22 cellular contexts compared by ENCODE assay signal in the genomic region with DNA sequence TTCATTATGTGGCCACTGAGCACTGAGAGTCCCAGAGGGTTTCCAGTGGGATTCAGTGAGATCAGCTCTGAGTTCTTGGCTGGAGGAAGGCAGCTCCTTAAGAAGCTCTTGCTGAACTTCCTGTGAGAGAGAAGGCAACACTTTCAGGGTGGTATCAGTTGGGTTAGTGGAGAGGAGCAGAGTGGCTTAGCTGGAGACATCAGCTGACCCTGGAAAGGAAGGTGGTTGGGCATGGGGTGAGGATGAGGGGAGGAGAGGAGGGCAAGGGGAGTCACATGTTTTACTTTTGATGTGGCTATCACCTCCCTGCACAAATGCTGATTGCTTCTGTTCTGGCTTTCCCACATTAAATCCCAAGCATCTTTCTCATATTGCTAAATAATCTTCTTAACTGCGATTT.
DNase-seq lines count a peak whose midpoint lies in the region; ATAC-seq and TF ChIP-seq lines count a peak whose summit lies in the region.
"Had no signal": no experiment of that assay in that cellular context is flagged by ENCODE, and none has a peak within 500 bp of the region (broad histone marks: within the 10 kb centered on the region; RNA-seq: fewer than 3 reads in every experiment).

No MANE protein-coding gene starts in this region.

- intact Hi-C loops in natural killer cell (cut with micrococcal nuclease) = no loop called here
- intact Hi-C loops in activated CD8-positive, alpha-beta T cell treated with anti-CD3 and anti-CD28 coated beads for 36 hours (cut with micrococcal nuclease) = no loop called here

- CTCF ChIA-PET in activated CD8-positive, alpha-beta T cell treated with anti-CD3 and anti-CD28 coated beads for 36 hours (lab: Charles Lee) = interaction anchor here (0.8 to 1.6 kb wide), 4 partner anchors 15 to 34 kb away, joined by 3 to 4 read pairs (median 4); no protein-coding TSS in a partner anchor

- POLR2A ChIA-PET in activated CD8-positive, alpha-beta T cell treated with anti-CD3 and anti-CD28 coated beads for 36 hours (lab: Charles Lee) = no interaction called here

- ATAC-seq in natural killer cell = peak in 2 of 3 donors; percentile 44 to 75
- no peak for ATAC-seq in natural killer cell treated with Interleukin-12 subunit alpha and Interleukin-12 subunit beta and Interleukin-15 and Interleukin-18, amount 100 ng/mL, for 72 hours
- ATAC-seq in activated CD8-positive, alpha-beta T cell treated with anti-CD3 and anti-CD28 coated beads for 36 hours = peak; percentile 53
- no peak for ATAC-seq in esophagus mucosa
- ATAC-seq: PC-3 had no signal

- H3K4me1 Mint-ChIP-seq in natural killer cell (peaks cover 11 to 25% of the 10 kb centered on the region in 2 donors), progenitor cell of endocrine pancreas (ENCODE audit: low read depth) (peaks cover 2% of the 10 kb centered on the region)
- peaks cover 11 to 24% of the 10 kb centered on the region in 2 donors for H3K4me1 Mint-ChIP-seq in natural killer cell treated with Interleukin-12 subunit alpha and Interleukin-12 subunit beta and Interleukin-15 and Interleukin-18, amount 100 ng/mL, for 72 hours (ENCODE audit: low read depth in 2 of 2)
- H3K4me1 Mint-ChIP-seq in activated CD8-positive, alpha-beta T cell treated with anti-CD3 and anti-CD28 coated beads for 36 hours (ENCODE audit: low read depth) = peaks cover 16% of the 10 kb centered on the region
- H3K4me1 Mint-ChIP-seq: IgD-negative memory B cell had no signal

- TF ChIP-seq CTCF in natural killer cell (IDR thresholded peaks at IDR 0.05) = no peak
- no peak for TF ChIP-seq CTCF in activated CD8-positive, alpha-beta T cell treated with anti-CD3 and anti-CD28 coated beads for 36 hours (IDR thresholded peaks at IDR 0.05)
- no peak for TF ChIP-seq CTCF in progenitor cell of endocrine pancreas (IDR thresholded peaks at IDR 0.05; ENCODE audit: unreplicated experiment)

- peaks cover 0 to 6% of the 10 kb centered on the region in 2 donors for H3K9me3 Mint-ChIP-seq in natural killer cell
- no peaks in the 10 kb centered on the region for H3K9me3 Mint-ChIP-seq in natural killer cell treated with Interleukin-12 subunit alpha and Interleukin-12 subunit beta and Interleukin-15 and Interleukin-18, amount 100 ng/mL, for 72 hours
- peaks cover 8% of the 10 kb centered on the region for H3K9me3 Mint-ChIP-seq in activated CD8-positive, alpha-beta T cell treated with anti-CD3 and anti-CD28 coated beads for 36 hours
- peaks cover 16% of the 10 kb centered on the region for H3K9me3 Mint-ChIP-seq in progenitor cell of endocrine pancreas (ENCODE audit: low read depth)

- no peak for DNase-seq in natural killer cell
- no peak for DNase-seq in natural killer cell treated with Interleukin-12 subunit alpha and Interleukin-12 subunit beta and Interleukin-15 and Interleukin-18, amount 100 ng/mL, for 72 hours (ENCODE audit: low spot score)
- no peak for DNase-seq in activated CD8-positive, alpha-beta T cell treated with anti-CD3 and anti-CD28 coated beads for 36 hours
- peak; percentile 35 for DNase-seq in islet precursor cell
- no peak for DNase-seq in NCI-H1930 (lab: John Stamatoyannopoulos, UW)
- no peak for DNase-seq in progenitor cell of endocrine pancreas (ENCODE audit: low spot score, unreplicated experiment)
- DNase-seq in inferior parietal cortex (ENCODE audit: extremely low spot score) = no peak
- DNase-seq: 8988T; CD4-positive, CD25-positive, alpha-beta regulatory T cell; DMS153; GF-D8; HCEC 1CT; NCI-H1105 treated with DMSO at 0.1 percent for 48 hours; NCI-H1694 treated with DMSO at 0.1 percent for 48 hours; NCI-H2107; NCI-H510A; NCI-H82; PC-3; RPMI8226; SHP77 treated with DMSO at 0.1 percent for 48 hours had no signal

- H3K4me3 Mint-ChIP-seq in natural killer cell (peak overlapping the region; percentile 18), progenitor cell of endocrine pancreas (ENCODE audit: low read depth) (no peak overlapping the region)
- no peak overlapping the region for H3K4me3 Mint-ChIP-seq in natural killer cell treated with Interleukin-12 subunit alpha and Interleukin-12 subunit beta and Interleukin-15 and Interleukin-18, amount 100 ng/mL, for 72 hours
- H3K4me3 Mint-ChIP-seq in activated CD8-positive, alpha-beta T cell treated with anti-CD3 and anti-CD28 coated beads for 36 hours = no peak overlapping the region
- H3K4me3 Mint-ChIP-seq: CD4-positive, CD25-positive, alpha-beta regulatory T cell; IgD-negative memory B cell had no signal

- H3K27ac Mint-ChIP-seq in natural killer cell = no peak overlapping the region
- no peak overlapping the region for H3K27ac Mint-ChIP-seq in natural killer cell treated with Interleukin-12 subunit alpha and Interleukin-12 subunit beta and Interleukin-15 and Interleukin-18, amount 100 ng/mL, for 72 hours
- no peak overlapping the region for H3K27ac Mint-ChIP-seq in activated CD8-positive, alpha-beta T cell treated with anti-CD3 and anti-CD28 coated beads for 36 hours
- no peak overlapping the region for H3K27ac Mint-ChIP-seq in progenitor cell of endocrine pancreas
- H3K27ac Mint-ChIP-seq: IgD-negative memory B cell had no signal

- H3K27me3 Mint-ChIP-seq in natural killer cell (ENCODE audit: low read depth in 2 of 2) = peaks cover 0 to 14% of the 10 kb centered on the region in 2 donors
- peaks cover 6 to 7% of the 10 kb centered on the region in 2 donors for H3K27me3 Mint-ChIP-seq in natural killer cell treated with Interleukin-12 subunit alpha and Interleukin-12 subunit beta and Interleukin-15 and Interleukin-18, amount 100 ng/mL, for 72 hours
- H3K27me3 Mint-ChIP-seq in activated CD8-positive, alpha-beta T cell treated with anti-CD3 and anti-CD28 coated beads for 36 hours = peaks cover 3% of the 10 kb centered on the region
- H3K27me3 Mint-ChIP-seq in progenitor cell of endocrine pancreas = no peaks in the 10 kb centered on the region

- H3K36me3 Mint-ChIP-seq in natural killer cell (peaks cover 20% of the 10 kb centered on the region), progenitor cell of endocrine pancreas (ENCODE audit: insufficient read depth) (peaks cover 1% of the 10 kb centered on the region)
- H3K36me3 Mint-ChIP-seq in natural killer cell treated with Interleukin-12 subunit alpha and Interleukin-12 subunit beta and Interleukin-15 and Interleukin-18, amount 100 ng/mL, for 72 hours = peaks cover 20% of the 10 kb centered on the region
- H3K36me3 Mint-ChIP-seq in activated CD8-positive, alpha-beta T cell treated with anti-CD3 and anti-CD28 coated beads for 36 hours (ENCODE audit: low read depth) = peaks cover 2% of the 10 kb centered on the region

Comparison
In these comparisons a context has a peak if more than half of its experiments do, and no peak if none do; other contexts are left out.
1. ATAC-seq: peak in natural killer cell (2 of 3) and activated CD8-positive, alpha-beta T cell treated with anti-CD3 and anti-CD28 coated beads for 36 hours (single experiment); none in natural killer cell treated with Interleukin-12 subunit alpha and Interleukin-12 subunit beta and Interleukin-15 and Interleukin-18, amount 100 ng/mL, for 72 hours (0 of 2) and esophagus mucosa (single experiment).